ENCODE assay signal across 8 cellular contexts in the genomic region with DNA sequence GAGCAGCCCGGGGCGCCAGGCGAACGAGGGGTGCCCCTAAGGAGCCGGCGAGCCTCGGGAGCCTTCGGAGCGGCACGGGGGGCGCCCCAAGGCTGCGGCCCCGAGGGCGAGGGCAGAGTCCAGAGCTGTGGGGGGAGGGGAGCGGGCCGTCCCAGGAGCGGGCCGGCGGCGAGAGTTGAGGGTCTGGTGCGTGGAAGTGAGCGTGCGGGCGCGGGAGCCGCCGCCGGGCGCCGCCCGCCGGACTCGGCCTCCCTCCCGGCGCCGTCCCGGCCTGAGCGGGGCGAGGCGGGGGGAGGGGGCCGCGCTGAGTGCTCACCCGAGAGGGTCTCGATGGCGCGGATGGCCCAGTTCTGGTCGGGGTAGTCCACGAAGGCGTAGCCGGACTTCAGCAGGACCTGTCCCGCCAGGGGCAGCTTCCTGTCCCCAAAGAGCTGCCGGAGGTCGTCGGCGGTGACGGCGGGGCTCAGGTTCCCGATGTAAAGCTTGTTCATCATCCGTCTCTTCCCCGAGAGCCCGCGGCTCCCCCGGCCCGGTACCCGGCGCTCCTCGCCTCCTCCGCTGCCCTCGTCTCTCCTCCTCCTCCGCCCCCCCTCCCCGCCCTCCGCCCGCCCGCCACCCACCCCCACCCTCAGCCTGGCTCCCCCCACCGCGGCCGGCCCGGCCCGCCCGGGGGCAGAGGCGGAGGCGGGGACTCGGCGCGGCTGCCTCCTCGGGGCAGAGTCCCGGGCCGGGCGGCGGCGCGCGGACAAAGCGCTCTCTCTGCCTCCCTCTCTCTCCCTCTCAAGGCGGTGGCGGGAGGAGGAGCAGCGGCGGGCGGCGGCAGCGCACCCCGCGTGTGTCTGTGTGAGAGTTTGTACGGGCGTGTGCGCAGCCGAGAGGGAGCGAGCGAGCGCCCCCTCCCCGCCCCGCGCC. TPM values are rescaled to one million over a fixed set of nuclear protein-coding genes. Genes with fewer than 3 reads are reported as not detected.
DNase-seq lines count a peak whose midpoint lies in the region; ATAC-seq and TF ChIP-seq lines count a peak whose summit lies in the region.

A gene (minus strand): TSS at position 576 of the 912 bp plus-strand sequence. CDS start 82 bp downstream, at position 494.

- H3K27ac Mint-ChIP-seq in activated naive CD8-positive, alpha-beta T cell, result no peak within 1 kb of the TSS

- peaks cover 4% of the 10 kb centered on the region for H3K79me2 ChIP-seq in parathyroid adenoma

- H2AFZ ChIP-seq in parathyroid adenoma, result peak within 1 kb of the TSS; percentile 95

- H3K9me3 ChIP-seq in parathyroid adenoma (ENCODE audit: control insufficient read depth, low read length), result no peaks in the 10 kb centered on the region

- H3K27me3 Mint-ChIP-seq in activated naive CD8-positive, alpha-beta T cell, result peaks cover 39% of the 10 kb centered on the region

- intact Hi-C loops in head of caudate nucleus (cut with DNase I), result no loop called here

- H3K36me3 Mint-ChIP-seq in activated naive CD8-positive, alpha-beta T cell, result no peaks in the 10 kb centered on the region

- H3K36me3 ChIP-seq in parathyroid adenoma (ENCODE audit: control insufficient read depth, insufficient read depth, low read length), result no peaks in the 10 kb centered on the region

- peak within 1 kb of the TSS; percentile 90 for H3K4me2 ChIP-seq in parathyroid adenoma (ENCODE audit: low read length)

- peak within 1 kb of the TSS; percentile 1 for H3K27ac ChIP-seq in parathyroid adenoma

- no peaks in the 10 kb centered on the region for H3K4me1 ChIP-seq in parathyroid adenoma

- peaks cover 14% of the 10 kb centered on the region for H3K4me1 Mint-ChIP-seq in activated naive CD8-positive, alpha-beta T cell (ENCODE audit: low read depth)

- H3K4me3 Mint-ChIP-seq in activated naive CD8-positive, alpha-beta T cell, result peak within 1 kb of the TSS; percentile 81

- H3K27me3 ChIP-seq in parathyroid adenoma (ENCODE audit: control insufficient read depth, insufficient read depth, low read length), result no peaks in the 10 kb centered on the region

- no peak for TF ChIP-seq CTCF in parathyroid adenoma (IDR thresholded peaks at IDR 0.05)

- H3K9me3 Mint-ChIP-seq in activated naive CD8-positive, alpha-beta T cell (ENCODE audit: low read depth), result no peaks in the 10 kb centered on the region

- H3K9ac ChIP-seq in parathyroid adenoma, result peak within 1 kb of the TSS; percentile 35

- peak; percentile 81 for ATAC-seq in GM18498 (IDR thresholded peaks at IDR 0.05; ENCODE audit: unreplicated experiment)
- ATAC-seq in HG03175 (IDR thresholded peaks at IDR 0.05; ENCODE audit: unreplicated experiment), result peak; percentile 65
- ATAC-seq in HG03135 (IDR thresholded peaks at IDR 0.05; ENCODE audit: unreplicated experiment), result no peak

- DNase-seq in A172 (ENCODE audit: low spot score) (peak; percentile 62), RPMI8226 (peak; percentile 88), head of caudate nucleus (peak in 36 of 42 donors; percentile 15 to 69 (median 47))

- peak within 1 kb of the TSS; percentile 74 for H3K4me3 ChIP-seq in parathyroid adenoma (ENCODE audit: low read depth, low read length)

RNA-seq across cellular contexts. Expression of the gene that starts here (rescaled TPM):
- total RNA-seq in A172 (2014; rRNA removed; shearing (Covaris generic)), result 29.7 and 32.8 TPM in 2 replicates
